In genomic region chr7:23014681-23015080, GRCh38 we compare ENCODE assay signal across 7 cellular contexts. TPM values are rescaled to one million over a fixed set of nuclear protein-coding genes. Genes with fewer than 3 reads are reported as not detected.
A peak's percentile ranks its signal among the peaks of the same experiment; 100 is the strongest.
DNase-seq lines count a peak whose midpoint lies in the region; ATAC-seq and TF ChIP-seq lines count a peak whose summit lies in the region.

No MANE protein-coding gene starts in this region.

- peak overlapping the region; percentile 30; the same call in 1 of the 2 replicates for H3K27ac ChIP-seq in MM.1S (ENCODE audit: low read length)
- no peak overlapping the region for H3K27ac ChIP-seq in neural progenitor cell

- H3F3A ChIP-seq in MM.1S (ENCODE audit: insufficient read depth, low read length), result 0 out of 2 replicates have a peak, but pooled peaks cover 2% of the 10 kb centered on the region
- H3F3A ChIP-seq in neural progenitor cell (ENCODE audit: low read depth), result peaks cover 20% of the 10 kb centered on the region

- no peaks in the 10 kb centered on the region for H3K36me3 ChIP-seq in MM.1S (replicated peaks; ENCODE audit: insufficient read depth, low read length)
- no peaks in the 10 kb centered on the region for H3K36me3 ChIP-seq in adipocyte (ENCODE audit: control insufficient read depth, insufficient read depth, low read length, severe bottlenecking)
- H3K36me3 ChIP-seq in neural progenitor cell, result no peaks in the 10 kb centered on the region

- DNase-seq in GM12865 (ENCODE audit: low read depth) (no peak), MM.1S (peak; percentile 25), adipocyte (ENCODE audit: low read depth) (no peak), neural progenitor cell (ENCODE audit: low spot score) (no peak), mucosa of gallbladder (ENCODE audit: low spot score) (no peak), SW 1271 (lab: John Stamatoyannopoulos, UW) (no peak)

- no peak overlapping the region for H3K27ac Mint-ChIP-seq in neural progenitor cell

- peaks cover 9% of the 10 kb centered on the region for H3K27me3 Mint-ChIP-seq in neural progenitor cell (ENCODE audit: insufficient read depth, low read depth)

- H2AFZ ChIP-seq in MM.1S (ENCODE audit: low read length) (peak overlapping the region; percentile 56), neural progenitor cell (replicated peaks) (no peak overlapping the region)

- peak overlapping the region; percentile 98 for H3K4me3 Mint-ChIP-seq in neural progenitor cell

- no peaks in the 10 kb centered on the region for H3K9me3 ChIP-seq in MM.1S (replicated peaks; ENCODE audit: insufficient read depth, low read length)
- no peaks in the 10 kb centered on the region for H3K9me3 ChIP-seq in adipocyte (ENCODE audit: control insufficient read depth, low read length)
- H3K9me3 ChIP-seq in neural progenitor cell (ENCODE audit: low read depth), result no peaks in the 10 kb centered on the region

- H3K9me3 Mint-ChIP-seq in neural progenitor cell, result no peaks in the 10 kb centered on the region

- H3K79me2 ChIP-seq in MM.1S (ENCODE audit: low read length) (peaks cover 38% of the 10 kb centered on the region), neural progenitor cell (ENCODE audit: low read depth) (peaks cover 36% of the 10 kb centered on the region)

- H3K4me3 ChIP-seq in GM12865 (ENCODE audit: low read depth, low read length) (peak overlapping the region; percentile 35), MM.1S (ENCODE audit: low read length) (peak overlapping the region; percentile 31), adipocyte (ENCODE audit: low read length) (no peak overlapping the region), neural progenitor cell (no peak overlapping the region)

- H4K20me1 ChIP-seq in MM.1S (ENCODE audit: insufficient read depth, low read length) (no peaks in the 10 kb centered on the region), neural progenitor cell (ENCODE audit: low read depth) (peaks cover 31% of the 10 kb centered on the region)

- H3K27me3 ChIP-seq in MM.1S (replicated peaks; ENCODE audit: insufficient read depth, low read length) (no peaks in the 10 kb centered on the region), adipocyte (replicated peaks; ENCODE audit: control insufficient read depth, insufficient read depth, low read length) (no peaks in the 10 kb centered on the region), neural progenitor cell (no peaks in the 10 kb centered on the region)

- peak overlapping the region; percentile 64 for H3K4me2 ChIP-seq in MM.1S (ENCODE audit: low read depth, low read length)
- no peak overlapping the region for H3K4me2 ChIP-seq in neural progenitor cell

- no peaks in the 10 kb centered on the region for H3K9me2 ChIP-seq in MM.1S (replicated peaks; ENCODE audit: insufficient read depth, low read length)

- H3K4me1 ChIP-seq in MM.1S (ENCODE audit: low read length) (peaks cover 32% of the 10 kb centered on the region), adipocyte (ENCODE audit: control insufficient read depth, insufficient read depth, low read length) (peaks cover 34% of the 10 kb centered on the region), neural progenitor cell (peaks cover 28% of the 10 kb centered on the region)

- H3K4me1 Mint-ChIP-seq in neural progenitor cell, result peaks cover 8% of the 10 kb centered on the region

- H3K9ac ChIP-seq in MM.1S (ENCODE audit: low read length) (peak overlapping the region; percentile 32; the same call in 1 of the 2 replicates), adipocyte (ENCODE audit: low read length) (peak overlapping the region; percentile 52), neural progenitor cell (no peak overlapping the region)

- H3K36me3 Mint-ChIP-seq in neural progenitor cell, result no peaks in the 10 kb centered on the region

- TF ChIP-seq CTCF in GM12865 (IDR thresholded peaks at IDR 0.05; ENCODE audit: insufficient read depth, low read depth, low read length, missing control alignments) (no peak), MM.1S (IDR thresholded peaks at IDR 0.05; ENCODE audit: low read length) (no peak), neural progenitor cell (IDR thresholded peaks at IDR 0.05) (no peak)

- no peak for ATAC-seq in GM21390 (IDR thresholded peaks at IDR 0.05; ENCODE audit: unreplicated experiment)

RNA-seq across cellular contexts. Expression of gene HYCC1, which starts 0.8 kb away (rescaled TPM):
- total RNA-seq in neural progenitor cell (ENCODE audit: low replicate concordance), result 91.0 and 148 TPM in 2 replicates
- 20.5 TPM for total RNA-seq in mucosa of gallbladder

Comparison
In these comparisons a context has a peak if more than half of its experiments do, and no peak if none do; other contexts are left out.
1. H3K4me3 ChIP-seq: peak in GM12865 (single experiment) and MM.1S (single experiment); none in adipocyte (single experiment) and neural progenitor cell (single experiment).